ENCODE assay signal across 24 cellular contexts in genomic region chr16:54875443-54875842, GRCh38. TPM values are rescaled to one million over a fixed set of nuclear protein-coding genes. Genes with fewer than 3 reads are reported as not detected.
"Had no signal": no experiment of that assay in that cellular context is flagged by ENCODE, and none has a peak within 500 bp of the region (broad histone marks: within the 10 kb centered on the region; RNA-seq: fewer than 3 reads in every experiment).

No MANE protein-coding gene starts in this region.

- H3K27ac ChIP-seq: adrenal gland, esophagus squamous epithelium, hepatocyte had no signal

- H3K27ac Mint-ChIP-seq: activated B cell treated with CpG ODN at 0.5 μM for 24 hours; activated CD4-positive, alpha-beta memory T cell treated with anti-CD3 and anti-CD28 coated beads for 36 hours; activated naive CD4-positive, alpha-beta T cell treated with anti-CD3 and anti-CD28 coated beads, Interleukin-2, amount 50 U/mL, for 72 hours; activated T-helper 1 cell treated with anti-CD3 and anti-CD28 coated beads, Interleukin-12 subunit alpha, Interleukin-12 subunit beta, Interleukin-2, Interleukin-4 antibody, amounts not matched to agents 30 ng/mL and 10 ng/mL and 1 ng/mL, durations not matched to agents 14 hours and 24 hours and 36 hours; nephron progenitor cell; type B pancreatic cell had no signal

- H3K4me3 Mint-ChIP-seq: activated B cell treated with CpG ODN at 0.5 μM for 24 hours; activated CD4-positive, alpha-beta memory T cell treated with anti-CD3 and anti-CD28 coated beads for 36 hours; activated T-helper 1 cell treated with anti-CD3 and anti-CD28 coated beads, Interleukin-12 subunit alpha, Interleukin-12 subunit beta, Interleukin-2, Interleukin-4 antibody, amounts not matched to agents 30 ng/mL and 10 ng/mL and 1 ng/mL, durations not matched to agents 14 hours and 24 hours and 36 hours; nephron progenitor cell; type B pancreatic cell had no signal

- H3K27me3 Mint-ChIP-seq: type B pancreatic cell had no signal

- H3K4me1 ChIP-seq: adrenal gland, esophagus squamous epithelium had no signal

- DNase-seq: activated B cell treated with CpG ODN at 0.5 μM for 24 hours; activated CD4-positive, alpha-beta memory T cell treated with anti-CD3 and anti-CD28 coated beads for 36 hours; activated CD4-positive, alpha-beta T cell treated with anti-CD3 and anti-CD28 coated beads for 4 hours; activated gamma-delta T cell treated with Interleukin-2 at 50 U/mL for 16 hours; activated T-cell treated with anti-CD3 and anti-CD28 coated beads for 4 hours; adrenal gland; dermis blood vessel endothelial cell; effector memory CD4-positive, alpha-beta T cell; esophagus squamous epithelium; nephron progenitor cell; stimulated activated CD4-positive, alpha-beta T cell treated with anti-CD3 and anti-CD28 coated beads, Interleukin-12 subunit alpha, Interleukin-12 subunit beta, amount 100 ng/mL, for 4 hours; stimulated activated CD4-positive, alpha-beta T cell treated with anti-CD3 and anti-CD28 coated beads, Interleukin-1b, Interleukin-23, amount 100 ng/mL, for 48 hours; stimulated activated naive CD8-positive, alpha-beta T cell treated with anti-CD3 and anti-CD28 coated beads, Interleukin-15, Interleukin-2, amounts not matched to agents 100 U/mL and 50 U/mL, for 24 hours had no signal

- ATAC-seq: activated naive CD4-positive, alpha-beta T cell treated with anti-CD3 and anti-CD28 coated beads, Interleukin-2, amount 50 U/mL, for 72 hours; left lobe of liver; stimulated activated naive CD8-positive, alpha-beta T cell treated with anti-CD3 and anti-CD28 coated beads, Interleukin-15, Interleukin-2, amounts not matched to agents 100 U/mL and 50 U/mL, for 24 hours had no signal

- H3K9me3 ChIP-seq: adrenal gland, esophagus squamous epithelium had no signal

- H3K36me3 Mint-ChIP-seq: activated CD4-positive, alpha-beta memory T cell treated with anti-CD3 and anti-CD28 coated beads for 36 hours had no signal

- H3K4me2 ChIP-seq: hepatocyte had no signal

- H3K9me3 Mint-ChIP-seq: activated CD4-positive, alpha-beta memory T cell treated with anti-CD3 and anti-CD28 coated beads for 36 hours; activated T-helper 1 cell treated with anti-CD3 and anti-CD28 coated beads, Interleukin-12 subunit alpha, Interleukin-12 subunit beta, Interleukin-2, Interleukin-4 antibody, amounts not matched to agents 30 ng/mL and 10 ng/mL and 1 ng/mL, durations not matched to agents 14 hours and 24 hours and 36 hours had no signal

- H3K27me3 ChIP-seq: adrenal gland, esophagus squamous epithelium, hepatocyte had no signal

- H2AFZ ChIP-seq: hepatocyte had no signal

- H3K4me3 ChIP-seq: adrenal gland, esophagus squamous epithelium, hepatocyte, lung had no signal

- H3K36me3 ChIP-seq: adrenal gland, esophagus squamous epithelium had no signal

- H3K79me2 ChIP-seq: hepatocyte had no signal

- FAIRE-seq: astrocyte, bronchial epithelial cell, keratinocyte had no signal

- H3K4me1 Mint-ChIP-seq: activated B cell treated with CpG ODN at 0.5 μM for 24 hours had no signal

RNA-seq across cellular contexts. Expression of gene IRX5, which starts 55.2 kb away (rescaled TPM):
- total RNA-seq: activated B cell treated with CpG ODN at 0.5 μM for 24 hours; activated naive CD4-positive, alpha-beta T cell treated with anti-CD3 and anti-CD28 coated beads, Interleukin-2, amount 50 U/mL, for 72 hours; omental fat pad; temporal lobe had no signal
